Comparison of ENCODE assay signal across 10 cellular contexts in the genomic region with DNA sequence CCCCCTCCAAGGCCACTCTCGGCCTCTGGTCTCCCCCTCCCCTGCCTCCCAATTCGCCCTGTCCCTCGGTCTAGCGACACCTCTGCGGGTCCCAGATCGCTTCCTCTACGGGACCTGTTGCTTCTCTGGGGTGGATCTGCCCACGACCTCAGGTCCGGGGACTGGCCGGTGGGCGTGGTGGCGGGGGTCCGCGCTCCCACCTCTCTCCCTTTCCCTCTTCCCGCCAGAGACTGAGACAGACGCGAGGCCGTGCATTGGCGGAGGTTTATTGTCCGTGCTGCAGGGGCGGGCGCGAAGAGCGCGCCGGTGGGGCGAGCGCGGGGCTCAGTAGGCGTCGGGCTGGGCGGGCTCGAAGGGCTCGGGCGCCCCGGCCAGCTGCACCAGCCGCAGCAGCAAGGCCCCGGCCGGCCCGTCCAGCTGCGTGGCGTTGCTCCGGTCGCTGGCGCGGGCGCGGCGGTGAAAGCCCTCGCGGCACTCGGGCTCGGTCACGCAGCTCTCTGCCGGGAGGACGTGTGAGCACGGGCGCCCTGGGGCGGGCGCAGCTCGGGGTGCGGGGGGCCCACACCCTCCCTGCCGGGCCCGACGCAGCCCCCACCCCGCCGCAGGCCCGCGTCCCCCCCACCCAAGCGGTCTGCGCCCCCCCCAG. TPM values are rescaled to one million over a fixed set of nuclear protein-coding genes. Genes with fewer than 3 reads are reported as not detected.
DNase-seq lines count a peak whose midpoint lies in the region; ATAC-seq and TF ChIP-seq lines count a peak whose summit lies in the region.
"Had no signal": no experiment of that assay in that cellular context is flagged by ENCODE, and none has a peak within 500 bp of the region (broad histone marks: within the 10 kb centered on the region; RNA-seq: fewer than 3 reads in every experiment).

No MANE protein-coding gene starts in this region.

- CTCF ChIA-PET in MCF 10A (lab: Yijun Ruan, JAX), result no interaction called here

- POLR2A ChIA-PET in MCF 10A (lab: Yijun Ruan, JAX), result interaction anchor here (0.7 kb wide), 1 partner anchor 272 kb away, joined by 3 read pairs; no protein-coding TSS in a partner anchor

- H3K9me3 ChIP-seq in breast epithelium, result no peaks in the 10 kb centered on the region
- no peaks in the 10 kb centered on the region for H3K9me3 ChIP-seq in upper lobe of left lung

- no peaks in the 10 kb centered on the region for H3K9me3 Mint-ChIP-seq in MCF 10A (ENCODE audit: unreplicated experiment)
- peaks cover 0 to 6% (median 0%) of the 10 kb centered on the region in 5 experiments for H3K9me3 Mint-ChIP-seq in brain

- no peaks in the 10 kb centered on the region for H3K79me2 ChIP-seq in mesendoderm (ENCODE audit: control insufficient read depth, insufficient read depth, low read length)

- no peaks in the 10 kb centered on the region for H3K36me3 ChIP-seq in breast epithelium
- H3K36me3 ChIP-seq in mesendoderm (ENCODE audit: control insufficient read depth, insufficient read depth, low read length), result no peaks in the 10 kb centered on the region
- no peaks in the 10 kb centered on the region for H3K36me3 ChIP-seq in upper lobe of left lung

- H3K23ac ChIP-seq in mesendoderm (ENCODE audit: low read length), result no peak overlapping the region

- H3K4me1 ChIP-seq in breast epithelium, result no peaks in the 10 kb centered on the region
- no peaks in the 10 kb centered on the region for H3K4me1 ChIP-seq in mesendoderm (ENCODE audit: control insufficient read depth, low read depth, low read length)
- H3K4me1 ChIP-seq in upper lobe of left lung, result peaks cover 9 to 17% (median 13%) of the 10 kb centered on the region in 4 donors

- no peak overlapping the region for H3K18ac ChIP-seq in mesendoderm (ENCODE audit: low read length)

- TF ChIP-seq CTCF in breast epithelium (IDR thresholded peaks at IDR 0.05), result no peak
- TF ChIP-seq CTCF in MCF 10A (IDR thresholded peaks at IDR 0.05; ENCODE audit: unreplicated experiment), result no peak
- no peak for TF ChIP-seq CTCF in brain (conservative IDR thresholded peaks at IDR 0.05)
- TF ChIP-seq CTCF in upper lobe of left lung (IDR thresholded peaks at IDR 0.05), result no peak

- H3K36me3 Mint-ChIP-seq in MCF 10A (ENCODE audit: insufficient read depth, unreplicated experiment), result no peaks in the 10 kb centered on the region
- H3K36me3 Mint-ChIP-seq in brain, result no peaks in the 10 kb centered on the region

- H3K27ac Mint-ChIP-seq in MCF 10A (ENCODE audit: low read depth, unreplicated experiment) (no peak overlapping the region), brain (no peak overlapping the region)

- no peak overlapping the region for H2BK120ac ChIP-seq in mesendoderm (ENCODE audit: low read depth, low read length)

- H3K56ac ChIP-seq in mesendoderm (ENCODE audit: low read length), result peak overlapping the region; percentile 12

- ATAC-seq in upper lobe of left lung (ENCODE audit: low FRiP score in 2 of 2) (peak in 1 of 2 donors; percentile 53), HG03457 (IDR thresholded peaks at IDR 0.05; ENCODE audit: unreplicated experiment) (no peak)

- no peak overlapping the region for H3K4me3 Mint-ChIP-seq in MCF 10A (ENCODE audit: unreplicated experiment)
- H3K4me3 Mint-ChIP-seq in brain, result peak overlapping the region; percentile 18 to 75 (median 52)

- H3K27me3 ChIP-seq in breast epithelium (peaks cover 3 to 18% of the 10 kb centered on the region in 2 donors), mesendoderm (ENCODE audit: insufficient read depth, low read length, poor library complexity) (peaks cover 18% of the 10 kb centered on the region), upper lobe of left lung (peaks cover 0 to 32% (median 17%) of the 10 kb centered on the region in 4 donors)

- TF ChIP-seq EP300 in upper lobe of left lung (IDR thresholded peaks at IDR 0.05), result no peak

- intact Hi-C loops in breast epithelium (cut with DNase I; ENCODE audit: low total_unique reads) (no loop called here), MCF 10A (cut with micrococcal nuclease) (no loop called here)

- no TSS peak for BruUV-seq in MCF 10A (replicated peaks; lab: Mats Ljungman, UMichigan)

- no peaks in the 10 kb centered on the region for H3K79me1 ChIP-seq in mesendoderm (ENCODE audit: low read length)

- no peak overlapping the region for H3K27ac ChIP-seq in breast epithelium
- H3K27ac ChIP-seq in mesendoderm (ENCODE audit: low read depth, low read length), result no peak overlapping the region
- H3K27ac ChIP-seq in upper lobe of left lung, result no peak overlapping the region

- H3K4me1 Mint-ChIP-seq in MCF 10A (ENCODE audit: insufficient read depth, unreplicated experiment), result peaks cover 9% of the 10 kb centered on the region
- no peaks in the 10 kb centered on the region for H3K4me1 Mint-ChIP-seq in brain

- H4K5ac ChIP-seq in mesendoderm (ENCODE audit: low read length), result no peak overlapping the region

- H2BK15ac ChIP-seq in mesendoderm (replicated peaks; ENCODE audit: low read depth), result no peak overlapping the region

- H3K4ac ChIP-seq in mesendoderm (ENCODE audit: low read depth, low read length), result no peak overlapping the region

- H3K9ac ChIP-seq in mesendoderm (ENCODE audit: low read length), result peak overlapping the region; percentile 15

- no peak for DNase-seq in breast epithelium (ENCODE audit: low spot score in 2 of 2)
- no peak for DNase-seq in MCF 10A (ENCODE audit: unreplicated experiment)
- DNase-seq in mesendoderm, result no peak
- DNase-seq in upper lobe of left lung, result peak in 1 of 2 donors; percentile 87
- no peak for DNase-seq in NCI-H2029 treated with DMSO at 0.1 percent for 48 hours (lab: John Stamatoyannopoulos, UW)
- DNase-seq in activated effector memory CD4-positive, alpha-beta T cell treated with anti-CD3 and anti-CD28 coated beads, Interleukin-2, amount 50 U/mL, for 16 hours, result no peak
- DNase-seq: DMS79, KG1 had no signal

- no peak overlapping the region for H2AK5ac ChIP-seq in mesendoderm (ENCODE audit: low read length)

- H3K4me3 ChIP-seq in breast epithelium (peak overlapping the region; percentile 17 to 71 (median 46)), mesendoderm (ENCODE audit: low read length) (no peak overlapping the region), upper lobe of left lung (peak overlapping the region in 3 of 4 donors; percentile 30 to 42 (median 40))

- no CpG with 5 or more reads among the region's 71 CpGs for WGBS in mesendoderm (ENCODE audit: extremely low coverage, insufficient coverage, low lambda C conversion rate)
- 9 to 21% methylated on average over 7 to 31 of the region's 71 CpGs for WGBS in upper lobe of left lung, 2 donors

- peaks cover 37% of the 10 kb centered on the region for H3K27me3 Mint-ChIP-seq in MCF 10A (ENCODE audit: insufficient read depth, unreplicated experiment)
- H3K27me3 Mint-ChIP-seq in brain, result peaks cover 61% of the 10 kb centered on the region

- H2BK5ac ChIP-seq in mesendoderm (ENCODE audit: low read length), result no peak overlapping the region

- no peak for TF ChIP-seq POLR2A in breast epithelium (IDR thresholded peaks at IDR 0.05)
- no peak for TF ChIP-seq POLR2A in upper lobe of left lung (IDR thresholded peaks at IDR 0.05)

- H4K8ac ChIP-seq in mesendoderm (ENCODE audit: low read depth, low read length), result no peak overlapping the region

- H3K4me2 ChIP-seq in mesendoderm (ENCODE audit: low read length), result peak overlapping the region; percentile 40

RNA-seq across cellular contexts. Expression of gene AVP, which starts 2.1 kb away (rescaled TPM):
- total RNA-seq in breast epithelium (not detected), MCF 10A (2022) (not detected in 2 replicates), upper lobe of left lung (not detected)
- polyA plus RNA-seq in brain (ENCODE audit: insufficient read depth, low read depth, low replicate concordance), result 1,079 TPM
- polyA plus RNA-seq in mesendoderm (2013, experiment 1 of 2), result 0.07 TPM
- 0.13 TPM for polyA plus RNA-seq in mesendoderm (2013, experiment 2 of 2)

RNA-seq across cellular contexts. Expression of gene OXT, which starts 11.0 kb away (rescaled TPM):
- total RNA-seq in breast epithelium, result 1 to 10 TPM in 1 of 3 donors, not detected in 2; 4.5 TPM
- total RNA-seq in MCF 10A (2022), result not detected in 2 replicates
- polyA plus RNA-seq in brain (ENCODE audit: insufficient read depth, low read depth, low replicate concordance), result not detected
- polyA plus RNA-seq in mesendoderm (2013, experiment 1 of 2), result 0.14 TPM
- polyA plus RNA-seq in mesendoderm (2013, experiment 2 of 2), result 0.25 TPM
- 1 to 10 TPM in 1 of 6 donors, not detected in 5; 2.7 TPM for total RNA-seq in upper lobe of left lung

RNA-seq across cellular contexts. Expression of gene MRPS26, which starts 36.6 kb away (rescaled TPM):
- total RNA-seq in breast epithelium (10 to 100 TPM; 34.4 to 50.8 (median 44.9) TPM), MCF 10A (2022) (62.6 and 68.4 TPM in 2 replicates), upper lobe of left lung (10 to 100 TPM; 36.7 to 65.5 (median 51.4) TPM)
- polyA plus RNA-seq in brain (ENCODE audit: insufficient read depth, low read depth, low replicate concordance), result 107 TPM
- polyA plus RNA-seq in mesendoderm (2013, experiment 1 of 2), result 66.1 TPM
- 66.6 TPM for polyA plus RNA-seq in mesendoderm (2013, experiment 2 of 2)

RNA-seq across cellular contexts. Expression of gene GNRH2, which starts 39.0 kb away (rescaled TPM):
- total RNA-seq in breast epithelium (not detected), MCF 10A (2022) (0.88 and 1.0 TPM in 2 replicates), upper lobe of left lung (1 to 10 TPM in 1 of 6 donors, not detected in 5; 1.1 TPM)
- 1.7 TPM for polyA plus RNA-seq in brain (ENCODE audit: insufficient read depth, low read depth, low replicate concordance)
- polyA plus RNA-seq in mesendoderm (2013, experiment 1 of 2), result 0.20 TPM
- not detected for polyA plus RNA-seq in mesendoderm (2013, experiment 2 of 2)
